In the genomic region with DNA sequence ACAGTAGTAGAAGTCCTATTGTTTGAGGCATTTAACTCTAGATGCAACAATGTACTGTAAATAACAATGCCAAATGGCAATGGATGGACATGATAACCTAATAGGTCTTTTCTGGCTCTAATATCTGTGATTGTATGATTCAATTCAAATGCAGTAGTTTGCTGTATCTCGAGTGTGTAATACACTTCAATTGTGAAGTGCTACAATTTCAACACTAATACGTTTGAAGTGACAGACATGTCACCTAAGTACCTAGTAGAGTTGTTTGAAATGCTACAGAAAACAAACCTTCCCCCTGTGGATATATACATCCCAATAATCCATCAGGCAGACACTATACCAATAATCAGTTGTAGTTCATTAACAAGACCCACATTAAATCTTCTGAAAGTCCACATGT, we compare ENCODE assay signal across 30 cellular contexts.
"Had no signal": no experiment of that assay in that cellular context is flagged by ENCODE, and none has a peak within 500 bp of the region (broad histone marks: within the 10 kb centered on the region; RNA-seq: fewer than 3 reads in every experiment).

No MANE protein-coding gene starts in this region.

- H3K27ac ChIP-seq: neural progenitor cell, ovary, parathyroid adenoma, psoas muscle, right lobe of liver, sigmoid colon, suprapubic skin, thoracic aorta, thyroid gland, tibial nerve, upper lobe of left lung, vagina had no signal

- H3K27me3 ChIP-seq: neural progenitor cell, ovary, right lobe of liver, sigmoid colon, suprapubic skin, thyroid gland, tibial nerve, upper lobe of left lung, vagina had no signal

- H3K4me3 ChIP-seq: neural progenitor cell, ovary, psoas muscle, right lobe of liver, sigmoid colon, suprapubic skin, thoracic aorta, thyroid gland, tibial nerve, upper lobe of left lung, vagina had no signal

- DNase-seq: naive thymus-derived CD8-positive, alpha-beta T cell; nephron progenitor cell; occipital lobe; ovary; posterior cingulate gyrus; psoas muscle; right cardiac atrium; right lobe of liver; sigmoid colon; small intestine; stimulated activated CD4-positive, alpha-beta T cell treated with anti-CD3 and anti-CD28 coated beads, Interleukin-15, amount 100 ng/mL, for 24 hours; stimulated activated CD4-positive, alpha-beta T cell treated with anti-CD3 and anti-CD28 coated beads, Interleukin-2, amount 100 ng/mL, for 24 hours; stimulated activated CD4-positive, alpha-beta T cell treated with anti-CD3 and anti-CD28 coated beads, Interleukin-2, amount 100 ng/mL, for 48 hours; stimulated activated CD4-positive, alpha-beta T cell treated with anti-CD3 and anti-CD28 coated beads, Interleukin-4, amount 100 ng/mL, for 24 hours; stimulated activated naive CD4-positive, alpha-beta T cell; stimulated activated naive CD8-positive, alpha-beta T cell treated with anti-CD3 and anti-CD28 coated beads, Interleukin-15, amount 100 ng/mL, for 72 hours; stimulated activated naive CD8-positive, alpha-beta T cell treated with anti-CD3 and anti-CD28 coated beads, Interleukin-15, Interleukin-2, amounts not matched to agents 100 U/mL and 50 U/mL, for 24 hours; substantia nigra; thyroid gland; trophoblast cell; upper lobe of left lung had no signal

- H3K4me1 Mint-ChIP-seq: naive thymus-derived CD8-positive, alpha-beta T cell; nephron progenitor cell; stimulated activated effector memory CD8-positive, alpha-beta T cell treated with anti-CD3 and anti-CD28 coated beads, Interleukin-12 subunit alpha, Interleukin-12 subunit beta, amount 100 ng/mL, for 72 hours; stimulated activated naive CD8-positive, alpha-beta T cell treated with anti-CD3 and anti-CD28 coated beads, Interleukin-15, amount 100 ng/mL, for 72 hours had no signal

- ATAC-seq: naive thymus-derived CD8-positive, alpha-beta T cell; natural killer cell treated with Interleukin-12 subunit alpha and Interleukin-12 subunit beta and Interleukin-15 and Interleukin-18, amount 100 ng/mL, for 72 hours; psoas muscle; right cardiac atrium; right lobe of liver; stimulated activated effector memory CD8-positive, alpha-beta T cell treated with anti-CD3 and anti-CD28 coated beads, Interleukin-12 subunit alpha, Interleukin-12 subunit beta, amount 100 ng/mL, for 72 hours; stimulated activated naive CD8-positive, alpha-beta T cell treated with anti-CD3 and anti-CD28 coated beads, Interleukin-15, amount 100 ng/mL, for 72 hours; stimulated activated naive CD8-positive, alpha-beta T cell treated with anti-CD3 and anti-CD28 coated beads, Interleukin-15, Interleukin-2, amounts not matched to agents 100 U/mL and 50 U/mL, for 24 hours had no signal

- H3K36me3 ChIP-seq: neural progenitor cell, ovary, right lobe of liver, sigmoid colon, suprapubic skin, thoracic aorta, thyroid gland, tibial nerve, upper lobe of left lung, vagina had no signal

- H3K4me3 Mint-ChIP-seq: naive thymus-derived CD8-positive, alpha-beta T cell; natural killer cell treated with Interleukin-12 subunit alpha and Interleukin-12 subunit beta and Interleukin-15 and Interleukin-18, amount 100 ng/mL, for 72 hours; nephron progenitor cell; neural progenitor cell; stimulated activated effector memory CD8-positive, alpha-beta T cell treated with anti-CD3 and anti-CD28 coated beads, Interleukin-12 subunit alpha, Interleukin-12 subunit beta, amount 100 ng/mL, for 72 hours; stimulated activated naive CD8-positive, alpha-beta T cell treated with anti-CD3 and anti-CD28 coated beads, Interleukin-15, amount 100 ng/mL, for 72 hours had no signal

- H3K4me1 ChIP-seq: neural progenitor cell, parathyroid adenoma, psoas muscle, right lobe of liver, sigmoid colon, suprapubic skin, thyroid gland, tibial nerve, upper lobe of left lung, vagina had no signal

- H3K9me3 Mint-ChIP-seq: nephron progenitor cell; stimulated activated effector memory CD8-positive, alpha-beta T cell treated with anti-CD3 and anti-CD28 coated beads, Interleukin-12 subunit alpha, Interleukin-12 subunit beta, amount 100 ng/mL, for 72 hours; stimulated activated naive CD8-positive, alpha-beta T cell treated with anti-CD3 and anti-CD28 coated beads, Interleukin-15, amount 100 ng/mL, for 72 hours had no signal

- H3K9me3 ChIP-seq: ovary, psoas muscle, right lobe of liver, sigmoid colon, suprapubic skin, thoracic aorta, thyroid gland, tibial nerve, vagina had no signal

- H3K36me3 Mint-ChIP-seq: natural killer cell treated with Interleukin-12 subunit alpha and Interleukin-12 subunit beta and Interleukin-15 and Interleukin-18, amount 100 ng/mL, for 72 hours; neural progenitor cell; stimulated activated effector memory CD8-positive, alpha-beta T cell treated with anti-CD3 and anti-CD28 coated beads, Interleukin-12 subunit alpha, Interleukin-12 subunit beta, amount 100 ng/mL, for 72 hours had no signal

- H3K27ac Mint-ChIP-seq: naive thymus-derived CD8-positive, alpha-beta T cell; natural killer cell treated with Interleukin-12 subunit alpha and Interleukin-12 subunit beta and Interleukin-15 and Interleukin-18, amount 100 ng/mL, for 72 hours; nephron progenitor cell; neural progenitor cell; progenitor cell of endocrine pancreas; stimulated activated effector memory CD8-positive, alpha-beta T cell treated with anti-CD3 and anti-CD28 coated beads, Interleukin-12 subunit alpha, Interleukin-12 subunit beta, amount 100 ng/mL, for 72 hours; stimulated activated naive CD8-positive, alpha-beta T cell treated with anti-CD3 and anti-CD28 coated beads, Interleukin-15, amount 100 ng/mL, for 72 hours had no signal

- H3K27me3 Mint-ChIP-seq: natural killer cell treated with Interleukin-12 subunit alpha and Interleukin-12 subunit beta and Interleukin-15 and Interleukin-18, amount 100 ng/mL, for 72 hours; progenitor cell of endocrine pancreas; stimulated activated naive CD8-positive, alpha-beta T cell treated with anti-CD3 and anti-CD28 coated beads, Interleukin-15, amount 100 ng/mL, for 72 hours had no signal
